Comparison of ENCODE assay signal across 22 cellular contexts in the genomic region with DNA sequence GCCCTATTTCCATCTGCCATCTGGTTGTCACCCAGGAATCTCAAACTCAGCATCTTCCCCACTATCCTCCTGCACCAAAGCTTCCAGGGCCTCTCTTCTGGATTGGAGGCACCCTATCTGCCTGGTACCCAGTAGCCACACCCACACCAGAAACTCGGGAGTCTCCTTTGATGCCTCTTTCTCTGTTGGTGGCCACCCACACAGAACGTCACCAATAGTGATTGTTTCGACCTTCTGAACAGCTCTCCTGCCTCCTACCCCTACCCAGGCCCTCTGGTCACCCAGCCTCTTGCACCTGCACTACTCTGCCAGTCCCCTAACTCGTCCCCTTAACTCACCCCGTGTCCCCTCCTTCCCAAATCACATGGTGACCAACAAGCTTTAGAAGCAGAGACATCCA.
DNase-seq lines count a peak whose midpoint lies in the region; ATAC-seq, FAIRE-seq and TF ChIP-seq lines count a peak whose summit lies in the region.
"Had no signal": no experiment of that assay in that cellular context is flagged by ENCODE, and none has a peak within 500 bp of the region (broad histone marks: within the 10 kb centered on the region; RNA-seq: fewer than 3 reads in every experiment).

No MANE protein-coding gene starts in this region.

- H3K27me3 ChIP-seq in CD4-positive, alpha-beta memory T cell (ENCODE audit: insufficient read depth, low read length): no peaks in the 10 kb centered on the region
- H3K27me3 ChIP-seq in astrocyte (ENCODE audit: insufficient read depth, low read length) (no peaks in the 10 kb centered on the region), osteoblast (ENCODE audit: insufficient read depth, low read length) (no peaks in the 10 kb centered on the region), gastrocnemius medialis (no peaks in the 10 kb centered on the region)
- H3K27me3 ChIP-seq: MG63, Peyer's patch had no signal

- H3K4me3 Mint-ChIP-seq in activated CD4-positive, alpha-beta T cell treated with anti-CD3 and anti-CD28 coated beads, Interleukin-2, amount 10 ng/mL, durations not matched to agents 24 days and 14 days: no peak overlapping the region
- H3K4me3 Mint-ChIP-seq in CD4-positive, alpha-beta memory T cell: no peak overlapping the region
- peak overlapping the region; percentile 45 for H3K4me3 Mint-ChIP-seq in astrocyte (ENCODE audit: unreplicated experiment)

- DNase-seq in activated CD4-positive, alpha-beta T cell treated with anti-CD3 and anti-CD28 coated beads, Interleukin-2, amount 10 ng/mL, durations not matched to agents 24 days and 14 days: peak; percentile 56
- no peak for DNase-seq in activated CD4-positive, alpha-beta T cell treated with anti-CD3 and anti-CD28 coated beads, Interleukin-2, amount 50 U/mL, for 48 hours
- DNase-seq in CD4-positive, alpha-beta memory T cell: no peak
- no peak for DNase-seq in astrocyte (ENCODE audit: low read depth)
- DNase-seq in osteoblast (ENCODE audit: insufficient read length, low spot score, missing footprints): peak; percentile 54
- DNase-seq in gastrocnemius medialis: no peak
- no peak for DNase-seq in SW480 (ENCODE audit: low spot score)
- DNase-seq: C1 segment of cervical spinal cord, COR-L47, DMS153, H7, Karpas-422, MG63, NCI-H1092, NCI-H1694, NCI-H2107, NCI-H2227 treated with DMSO at 0.1 percent for 48 hours, NCI-H524 treated with DMSO at 0.1 percent for 48 hours, Peyer's patch had no signal

- ATAC-seq in gastrocnemius medialis (no peak), HG02623 (IDR thresholded peaks at IDR 0.05; ENCODE audit: unreplicated experiment) (no peak)
- ATAC-seq: Right ventricle myocardium inferior had no signal

- H3K4me3 ChIP-seq in CD4-positive, alpha-beta memory T cell (ENCODE audit: low read length in 2 of 2): no peak overlapping the region
- H3K4me3 ChIP-seq in astrocyte (ENCODE audit: insufficient read depth, low read depth, low read length) (no peak overlapping the region), osteoblast (ENCODE audit: insufficient read depth, low read length) (no peak overlapping the region), gastrocnemius medialis (no peak overlapping the region)
- H3K4me3 ChIP-seq: MG63, Peyer's patch had no signal

- POLR2A ChIA-PET in CD4-positive, alpha-beta memory T cell (lab: Charles Lee; ENCODE audit: partially characterized antibody): interaction anchor here (0.8 to 1.2 kb wide), 2 partner anchors 22 to 94 kb away, joined by 3 to 4 read pairs; a partner anchor contains a TSS

- peaks cover 44% of the 10 kb centered on the region for H3K4me1 ChIP-seq in CD4-positive, alpha-beta memory T cell (ENCODE audit: insufficient read depth, low read length)
- H3K4me1 ChIP-seq in astrocyte (ENCODE audit: insufficient read depth, low read length): peaks cover 20% of the 10 kb centered on the region
- H3K4me1 ChIP-seq in osteoblast (ENCODE audit: insufficient read depth, low read length): peaks cover 14% of the 10 kb centered on the region
- peaks cover 37 to 39% of the 10 kb centered on the region in 2 donors for H3K4me1 ChIP-seq in gastrocnemius medialis

- no peak for TF ChIP-seq CTCF in astrocyte (IDR thresholded peaks at IDR 0.05; ENCODE audit: insufficient read depth, low read depth, low read length)
- TF ChIP-seq CTCF in osteoblast (IDR thresholded peaks at IDR 0.05; ENCODE audit: extremely low read depth, low read depth, low read length): no peak
- TF ChIP-seq CTCF in gastrocnemius medialis (IDR thresholded peaks at IDR 0.05 in 4 of 5, conservative IDR thresholded peaks at IDR 0.05 in 1 of 5): no peak

- no peaks in the 10 kb centered on the region for H3K79me2 ChIP-seq in astrocyte (ENCODE audit: insufficient read depth, low read length)
- no peaks in the 10 kb centered on the region for H3K79me2 ChIP-seq in osteoblast (ENCODE audit: insufficient read depth, low read length)

- H3K36me3 Mint-ChIP-seq in activated CD4-positive, alpha-beta T cell treated with anti-CD3 and anti-CD28 coated beads, Interleukin-2, amount 10 ng/mL, durations not matched to agents 24 days and 14 days (ENCODE audit: low read depth): no peaks in the 10 kb centered on the region
- H3K36me3 Mint-ChIP-seq in CD4-positive, alpha-beta memory T cell: no peaks in the 10 kb centered on the region
- H3K36me3 Mint-ChIP-seq in astrocyte (ENCODE audit: low read depth, unreplicated experiment): no peaks in the 10 kb centered on the region

- H3K9ac ChIP-seq in astrocyte (ENCODE audit: low read length): no peak overlapping the region

- intact Hi-C loops in activated CD4-positive, alpha-beta T cell treated with anti-CD3 and anti-CD28 coated beads, Interleukin-2, amount 10 ng/mL, durations not matched to agents 24 days and 14 days (cut with micrococcal nuclease): no loop called here
- intact Hi-C loops in CD4-positive, alpha-beta memory T cell (cut with micrococcal nuclease): no loop called here
- intact Hi-C loops in gastrocnemius medialis (cut with DNase I; ENCODE audit: low total_unique reads): no loop called here

- CTCF ChIA-PET in CD4-positive, alpha-beta memory T cell (lab: Charles Lee; ENCODE audit: partially characterized antibody): interaction anchor here (0.8 to 4.1 kb wide), 5 partner anchors 9 to 126 kb away, joined by 3 to 20 read pairs (median 4); no protein-coding TSS in a partner anchor

- H3K9me3 ChIP-seq in CD4-positive, alpha-beta memory T cell (ENCODE audit: control insufficient read depth in 1 of 2, low read length in 2 of 2): no peaks in the 10 kb centered on the region
- H3K9me3 ChIP-seq in astrocyte (ENCODE audit: insufficient read depth, low read depth, low read length): no peaks in the 10 kb centered on the region
- H3K9me3 ChIP-seq in osteoblast (ENCODE audit: low read depth, low read length): no peaks in the 10 kb centered on the region
- H3K9me3 ChIP-seq in gastrocnemius medialis: no peaks in the 10 kb centered on the region
- H3K9me3 ChIP-seq: MG63, Peyer's patch had no signal

- peak overlapping the region; percentile 21 for H3K27ac Mint-ChIP-seq in activated CD4-positive, alpha-beta T cell treated with anti-CD3 and anti-CD28 coated beads, Interleukin-2, amount 10 ng/mL, durations not matched to agents 24 days and 14 days
- peak overlapping the region in 5 of 7 donors; percentile 59 to 80 (median 63) for H3K27ac Mint-ChIP-seq in CD4-positive, alpha-beta memory T cell
- no peak overlapping the region for H3K27ac Mint-ChIP-seq in astrocyte (ENCODE audit: unreplicated experiment)

- no peaks in the 10 kb centered on the region for H3K9me3 Mint-ChIP-seq in activated CD4-positive, alpha-beta T cell treated with anti-CD3 and anti-CD28 coated beads, Interleukin-2, amount 10 ng/mL, durations not matched to agents 24 days and 14 days
- H3K9me3 Mint-ChIP-seq in CD4-positive, alpha-beta memory T cell: no peaks in the 10 kb centered on the region
- no peaks in the 10 kb centered on the region for H3K9me3 Mint-ChIP-seq in astrocyte (ENCODE audit: unreplicated experiment)

- no peaks in the 10 kb centered on the region for H4K20me1 ChIP-seq in astrocyte (ENCODE audit: insufficient read depth, low read length)
- H4K20me1 ChIP-seq in osteoblast (ENCODE audit: insufficient read depth, low read length): no peaks in the 10 kb centered on the region

- peaks cover 39% of the 10 kb centered on the region for H3K4me1 Mint-ChIP-seq in activated CD4-positive, alpha-beta T cell treated with anti-CD3 and anti-CD28 coated beads, Interleukin-2, amount 10 ng/mL, durations not matched to agents 24 days and 14 days
- H3K4me1 Mint-ChIP-seq in CD4-positive, alpha-beta memory T cell: peaks cover 43 to 58% (median 47%) of the 10 kb centered on the region in 4 donors
- peaks cover 28% of the 10 kb centered on the region for H3K4me1 Mint-ChIP-seq in astrocyte (ENCODE audit: low read depth, unreplicated experiment)

- H3K36me3 ChIP-seq in CD4-positive, alpha-beta memory T cell (ENCODE audit: insufficient read depth, low read length): no peaks in the 10 kb centered on the region
- H3K36me3 ChIP-seq in astrocyte (ENCODE audit: insufficient read depth, low read length) (no peaks in the 10 kb centered on the region), osteoblast (ENCODE audit: insufficient read depth, low read length) (no peaks in the 10 kb centered on the region), gastrocnemius medialis (no peaks in the 10 kb centered on the region)
- H3K36me3 ChIP-seq: MG63, Peyer's patch had no signal

- no peak overlapping the region for H3K27ac ChIP-seq in CD4-positive, alpha-beta memory T cell (ENCODE audit: low read depth, low read length)
- H3K27ac ChIP-seq in astrocyte (ENCODE audit: low read depth, low read length) (no peak overlapping the region), osteoblast (ENCODE audit: low read depth, low read length) (no peak overlapping the region), gastrocnemius medialis (no peak overlapping the region)
- H3K27ac ChIP-seq: Peyer's patch had no signal

- no peak overlapping the region for H3K4me2 ChIP-seq in astrocyte (ENCODE audit: low read length)
- no peak overlapping the region for H3K4me2 ChIP-seq in osteoblast (ENCODE audit: insufficient read depth, low read length)

- H2AFZ ChIP-seq in astrocyte (ENCODE audit: low read depth, low read length) (no peak overlapping the region), osteoblast (ENCODE audit: low read length) (no peak overlapping the region)

- no peak for TF ChIP-seq POLR2A in gastrocnemius medialis (IDR thresholded peaks at IDR 0.05)

- no peak for FAIRE-seq in astrocyte (lab: Jason Lieb, UNC)
- FAIRE-seq: GM12892 had no signal

- H3K27me3 Mint-ChIP-seq in activated CD4-positive, alpha-beta T cell treated with anti-CD3 and anti-CD28 coated beads, Interleukin-2, amount 10 ng/mL, durations not matched to agents 24 days and 14 days: no peaks in the 10 kb centered on the region
- no peaks in the 10 kb centered on the region for H3K27me3 Mint-ChIP-seq in CD4-positive, alpha-beta memory T cell
- H3K27me3 Mint-ChIP-seq in astrocyte (ENCODE audit: low read depth, unreplicated experiment): peaks cover 26% of the 10 kb centered on the region

- in situ Hi-C loops in gastrocnemius medialis (cut with MboI; ENCODE audit: low sequenced_read_pairs in 4 of 4): no loop called here

Comparison
In these comparisons a context has a peak if more than half of its experiments do, and no peak if none do; other contexts are left out.
1. DNase-seq: peak in activated CD4-positive, alpha-beta T cell treated with anti-CD3 and anti-CD28 coated beads, Interleukin-2, amount 10 ng/mL, durations not matched to agents 24 days and 14 days (single experiment) and osteoblast (single experiment); none in activated CD4-positive, alpha-beta T cell treated with anti-CD3 and anti-CD28 coated beads, Interleukin-2, amount 50 U/mL, for 48 hours (0 of 2), CD4-positive, alpha-beta memory T cell (0 of 5), astrocyte (single experiment), gastrocnemius medialis (0 of 2) and SW480 (single experiment).